In the genomic region with DNA sequence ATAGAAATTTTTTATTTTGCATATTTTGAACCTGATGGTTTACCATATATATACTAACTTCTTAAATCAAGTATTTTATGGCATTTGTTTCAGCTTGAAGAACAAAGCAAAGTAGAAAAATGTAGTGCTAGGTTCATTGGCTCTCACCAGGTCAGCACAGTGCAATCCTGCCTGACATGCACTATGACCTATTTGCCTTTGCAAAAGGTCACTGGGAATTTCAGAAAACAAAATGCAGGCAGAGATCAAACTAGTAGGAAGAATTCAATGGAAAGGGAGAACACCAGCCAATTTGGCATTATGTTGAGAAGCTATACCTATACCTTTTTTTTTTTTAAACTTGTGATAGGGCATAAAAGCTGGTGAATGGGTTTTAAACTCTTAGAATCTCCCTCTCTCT, we compare ENCODE assay signal across 35 cellular contexts.
A peak's percentile ranks its signal among the peaks of the same experiment; 100 is the strongest.
DNase-seq lines count a peak whose midpoint lies in the region; ATAC-seq, FAIRE-seq and TF ChIP-seq lines count a peak whose summit lies in the region.
"Had no signal": no experiment of that assay in that cellular context is flagged by ENCODE, and none has a peak within 500 bp of the region (broad histone marks: within the 10 kb centered on the region; RNA-seq: fewer than 3 reads in every experiment).

No MANE protein-coding gene starts in this region.

- CTCF ChIA-PET in HepG2 (lab: Yijun Ruan, JAX; ENCODE audit: low intra/inter-chr PET ratio, low total read pairs) = no interaction called here

- H2AFZ ChIP-seq in HepG2 (ENCODE audit: low read length) = no peak overlapping the region

- intact Hi-C loops in HepG2 (cut with micrococcal nuclease; ENCODE audit: unreplicated experiment) (loop anchor here (10.0 kb wide), 1 partner anchor 149 kb away; no protein-coding TSS in a partner anchor), right lobe of liver (cut with DNase I) (no loop called here)

- in situ Hi-C loops in HepG2 (cut with HindIII; ENCODE audit: extremely low pct_ligation_motif_present, low pct_unique_long_range_greater_than_20kb) = no loop called here

- H3K9me3 ChIP-seq in liver (ENCODE audit: control insufficient read depth in 4 of 4, low read length in 3 of 4) = no peaks in the 10 kb centered on the region
- peaks cover 6% of the 10 kb centered on the region; the same call in 1 of the 2 replicates for H3K9me3 ChIP-seq in HepG2 (ENCODE audit: low read length)
- no peaks in the 10 kb centered on the region for H3K9me3 ChIP-seq in right lobe of liver
- no peaks in the 10 kb centered on the region for H3K9me3 ChIP-seq in WERI-Rb-1 (ENCODE audit: severe bottlenecking)
- H3K9me3 ChIP-seq: A549, BE2C, BLaER1, Caco-2 had no signal

- no peak overlapping the region for H3K4me3 ChIP-seq in liver (ENCODE audit: low read depth in 1 of 3, low read length in 3 of 3)
- no peak overlapping the region for H3K4me3 ChIP-seq in HepG2 (replicated peaks in 1 of 3; ENCODE audit: insufficient read depth in 1 of 3, low read depth in 2 of 3, low read length in 3 of 3)
- no peak overlapping the region for H3K4me3 ChIP-seq in right lobe of liver
- no peak overlapping the region for H3K4me3 ChIP-seq in WERI-Rb-1 (ENCODE audit: low read depth, low read length)
- H3K4me3 ChIP-seq: A549; BLaER1; BLaER1 treated with 17β-estradiol and CSF1 and Interleukin-3, amounts not matched to agents 10 nM and 100 nM had no signal

- H3K27ac ChIP-seq in liver (ENCODE audit: low read depth in 1 of 2, low read length in 2 of 2) (no peak overlapping the region), HepG2 (ENCODE audit: extremely low read length, insufficient read depth, low read length) (no peak overlapping the region), right lobe of liver (peak overlapping the region in 1 of 3 donors; percentile 53), WERI-Rb-1 (no peak overlapping the region)
- H3K27ac ChIP-seq: 22Rv1; A549; BLaER1; BLaER1 treated with 17β-estradiol and CSF1 and Interleukin-3, amounts not matched to agents 10 nM and 100 nM; C4-2B had no signal

- H3K4me1 ChIP-seq in liver (ENCODE audit: control insufficient read depth in 4 of 4, insufficient read depth in 4 of 4, low read length in 3 of 4) (peaks cover 0 to 5% (median 2%) of the 10 kb centered on the region in 4 donors), HepG2 (ENCODE audit: insufficient read depth, low read length) (no peaks in the 10 kb centered on the region), right lobe of liver (peaks cover 0 to 16% (median 4%) of the 10 kb centered on the region in 4 donors)
- H3K4me1 ChIP-seq: A549; BE2C; BLaER1; BLaER1 treated with 17β-estradiol and CSF1 and Interleukin-3, amounts not matched to agents 10 nM and 100 nM; Caco-2 had no signal

- BruUV-seq in HepG2 (replicated peaks; lab: Mats Ljungman, UMichigan) = no TSS peak

- ATAC-seq in HepG2 (no peak), left lobe of liver (peak; percentile 88), right lobe of liver (peak; percentile 87 to 94 (median 90))
- ATAC-seq: A549; CD8-positive, alpha-beta T cell had no signal

- DNase-seq in NCI-H2171 treated with DMSO at 0.1 percent for 48 hours (lab: John Stamatoyannopoulos, UW) (peak; percentile 53), NCI-H2171 (lab: John Stamatoyannopoulos, UW) (no peak), HepG2 (ENCODE audit: low spot score) (no peak), left lobe of liver (ENCODE audit: low spot score) (no peak), right lobe of liver (no peak), UCSD-AML1 (lab: John Stamatoyannopoulos, UW; ENCODE audit: unreplicated experiment) (no peak), WERI-Rb-1 (no peak)
- DNase-seq: 8988T; ACHN; AML-193; BE2C; C1 segment of cervical spinal cord; Caco-2; Calu3; CD4-positive, alpha-beta memory T cell; CD4-positive, alpha-beta T cell; CD4-positive, CD25-positive, alpha-beta regulatory T cell; CD8-positive, alpha-beta memory T cell; CD8-positive, alpha-beta T cell; COR-L47; DMS 273 treated with DMSO at 0.1 percent for 48 hours; DMS153; DMS53; DMS79; DMS79 treated with DMSO at 0.1 percent for 48 hours; DND-41; EL had no signal

- no peaks in the 10 kb centered on the region for H3K79me2 ChIP-seq in HepG2 (ENCODE audit: insufficient read depth, low read length)

- H3K36me3 ChIP-seq in liver (ENCODE audit: control insufficient read depth in 4 of 4, insufficient read depth in 3 of 4, low read depth in 1 of 4, low read length in 3 of 4) (no peaks in the 10 kb centered on the region), HepG2 (replicated peaks in 1 of 2; ENCODE audit: control insufficient read depth in 1 of 2, insufficient read depth in 2 of 2, low read length in 2 of 2) (no peaks in the 10 kb centered on the region), right lobe of liver (no peaks in the 10 kb centered on the region), WERI-Rb-1 (no peaks in the 10 kb centered on the region)
- H3K36me3 ChIP-seq: BE2C; BLaER1; BLaER1 treated with 17β-estradiol and CSF1 and Interleukin-3, amounts not matched to agents 10 nM and 100 nM had no signal

- TF ChIP-seq CTCF in liver (IDR thresholded peaks at IDR 0.05; ENCODE audit: low read depth, low read length, missing input control) (no peak), HepG2 (CRISPR knock-in tag; IDR thresholded peaks at IDR 0.05) (no peak), right lobe of liver (IDR thresholded peaks at IDR 0.05) (no peak), WERI-Rb-1 (IDR thresholded peaks at IDR 0.05; ENCODE audit: low read depth, low read length) (no peak)

- POLR2A ChIA-PET in HepG2 (lab: Yijun Ruan, JAX) = no interaction called here

- H3K4me2 ChIP-seq in HepG2 (ENCODE audit: low read depth, low read length) = no peak overlapping the region
- H3K4me2 ChIP-seq: A549; BLaER1; BLaER1 treated with 17β-estradiol and CSF1 and Interleukin-3, amounts not matched to agents 10 nM and 100 nM had no signal

- peak; percentile 49 to 63 for TF ChIP-seq RAD21 in liver (IDR thresholded peaks at IDR 0.05)
- TF ChIP-seq RAD21 in HepG2 (CRISPR knock-in tag; IDR thresholded peaks at IDR 0.05) = no peak

- TF ChIP-seq EP300 in HepG2 (IDR thresholded peaks at IDR 0.05; ENCODE audit: low read depth in 2 of 2, low read length in 2 of 2) (no peak), HepG2 (CRISPR knock-in tag; IDR thresholded peaks at IDR 0.05; ENCODE audit: borderline replicate concordance) (no peak)

- TF ChIP-seq POLR2A in HepG2 (IDR thresholded peaks at IDR 0.05; ENCODE audit: insufficient read depth in 1 of 2, low read depth in 2 of 2, low read length in 2 of 2) (no peak), right lobe of liver (IDR thresholded peaks at IDR 0.05) (no peak)

- no peaks in the 10 kb centered on the region for H4K20me1 ChIP-seq in HepG2 (ENCODE audit: insufficient read depth, low read length)
- H4K20me1 ChIP-seq: BLaER1; BLaER1 treated with 17β-estradiol and CSF1 and Interleukin-3, amounts not matched to agents 10 nM and 100 nM had no signal

- H3K9ac ChIP-seq in liver (ENCODE audit: low read depth in 1 of 2, low read length in 2 of 2) (no peak overlapping the region), HepG2 (ENCODE audit: insufficient read depth, low read depth, low read length) (no peak overlapping the region)
- H3K9ac ChIP-seq: BLaER1; BLaER1 treated with 17β-estradiol and CSF1 and Interleukin-3, amounts not matched to agents 10 nM and 100 nM had no signal

- FAIRE-seq in HepG2 (lab: Jason Lieb, UNC) = no peak
- FAIRE-seq: A204.1, A549, D721Med had no signal

- H3K27me3 ChIP-seq in liver (ENCODE audit: control insufficient read depth in 4 of 4, insufficient read depth in 4 of 4, low read length in 3 of 4) (no peaks in the 10 kb centered on the region), HepG2 (ENCODE audit: control insufficient read depth in 1 of 2, insufficient read depth in 2 of 2, low read length in 2 of 2) (no peaks in the 10 kb centered on the region), right lobe of liver (no peaks in the 10 kb centered on the region), WERI-Rb-1 (ENCODE audit: insufficient read depth, low read depth, severe bottlenecking) (no peaks in the 10 kb centered on the region)
- H3K27me3 ChIP-seq: BE2C; BLaER1; BLaER1 treated with 17β-estradiol and CSF1 and Interleukin-3, amounts not matched to agents 10 nM and 100 nM had no signal

TF ChIP-seq in HepG2, 621 proteins besides CTCF, POLR2A, EP300 and RAD21 (continues in another document):
- TF ChIP-seq HIVEP1 (CRISPR knock-in tag; IDR thresholded peaks at IDR 0.05) = no peak
- TF ChIP-seq, protein P1, sequence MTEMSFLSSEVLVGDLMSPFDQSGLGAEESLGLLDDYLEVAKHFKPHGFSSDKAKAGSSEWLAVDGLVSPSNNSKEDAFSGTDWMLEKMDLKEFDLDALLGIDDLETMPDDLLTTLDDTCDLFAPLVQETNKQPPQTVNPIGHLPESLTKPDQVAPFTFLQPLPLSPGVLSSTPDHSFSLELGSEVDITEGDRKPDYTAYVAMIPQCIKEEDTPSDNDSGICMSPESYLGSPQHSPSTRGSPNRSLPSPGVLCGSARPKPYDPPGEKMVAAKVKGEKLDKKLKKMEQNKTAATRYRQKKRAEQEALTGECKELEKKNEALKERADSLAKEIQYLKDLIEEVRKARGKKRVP (CRISPR knock-in tag; IDR thresholded peaks at IDR 0.05) = no peak
- no peak for TF ChIP-seq ZNF282 (IDR thresholded peaks at IDR 0.05; ENCODE audit: partially characterized antibody)
- no peak for TF ChIP-seq MAFK (conservative IDR thresholded peaks at IDR 0.05 in 1 of 2, IDR thresholded peaks at IDR 0.05 in 1 of 2; ENCODE audit: low read length in 2 of 2)
